In genomic region chr6:78868124-78868523, GRCh38 we compare ENCODE assay signal across 8 cellular contexts. TPM values are rescaled to one million over a fixed set of nuclear protein-coding genes. Genes with fewer than 3 reads are reported as not detected.
DNase-seq lines count a peak whose midpoint lies in the region; ATAC-seq and TF ChIP-seq lines count a peak whose summit lies in the region.

No MANE protein-coding gene starts in this region.

- H3K36me3 Mint-ChIP-seq in CD8-positive, alpha-beta T cell = peaks cover 19% of the 10 kb centered on the region
- H3K36me3 Mint-ChIP-seq in nephron progenitor cell (ENCODE audit: low read depth) = peaks cover 22% of the 10 kb centered on the region

- H3K36me3 ChIP-seq in CD8-positive, alpha-beta T cell (ENCODE audit: insufficient read depth, low read length) = no peaks in the 10 kb centered on the region

- no peak for DNase-seq in CD8-positive, alpha-beta T cell
- DNase-seq in NB4 (ENCODE audit: low read depth) (no peak), coronary artery (ENCODE audit: low spot score) (no peak), nephron progenitor cell (no peak), GDM1 (lab: John Stamatoyannopoulos, UW) (no peak)
- DNase-seq in stimulated activated CD4-positive, alpha-beta T cell treated with anti-CD3 and anti-CD28 coated beads, Interleukin-2, amount 100 ng/mL, for 48 hours = no peak

- no peak for ATAC-seq in CD8-positive, alpha-beta T cell
- no peak for ATAC-seq in GM18909 (IDR thresholded peaks at IDR 0.05; ENCODE audit: poor library complexity, unreplicated experiment)
- ATAC-seq in HG02571 (IDR thresholded peaks at IDR 0.05; ENCODE audit: unreplicated experiment) = no peak

- H3K27me3 Mint-ChIP-seq in CD8-positive, alpha-beta T cell (ENCODE audit: low read depth) = no peaks in the 10 kb centered on the region
- no peaks in the 10 kb centered on the region for H3K27me3 Mint-ChIP-seq in nephron progenitor cell (ENCODE audit: low read depth, poor library complexity)

- no peaks in the 10 kb centered on the region for H3K9me3 ChIP-seq in CD8-positive, alpha-beta T cell (ENCODE audit: low read length)

- H3K4me1 ChIP-seq in CD8-positive, alpha-beta T cell (ENCODE audit: insufficient read depth, low read length) = peaks cover 10% of the 10 kb centered on the region

- CTCF ChIA-PET in CD8-positive, alpha-beta T cell (lab: Charles Lee) = no interaction called here

- H3K4me3 Mint-ChIP-seq in CD8-positive, alpha-beta T cell = peak overlapping the region; percentile 96
- H3K4me3 Mint-ChIP-seq in nephron progenitor cell = peak overlapping the region; percentile 94

- H3K4me1 Mint-ChIP-seq in CD8-positive, alpha-beta T cell (ENCODE audit: low read depth) = peaks cover 27% of the 10 kb centered on the region
- H3K4me1 Mint-ChIP-seq in nephron progenitor cell = peaks cover 33% of the 10 kb centered on the region

- H3K27ac Mint-ChIP-seq in CD8-positive, alpha-beta T cell = peak overlapping the region; percentile 95
- peak overlapping the region; percentile 99 for H3K27ac Mint-ChIP-seq in nephron progenitor cell

- POLR2A ChIA-PET in CD8-positive, alpha-beta T cell (lab: Charles Lee) = no interaction called here

- TF ChIP-seq CTCF in CD8-positive, alpha-beta T cell (IDR thresholded peaks at IDR 0.05) = no peak
- TF ChIP-seq CTCF in NB4 (IDR thresholded peaks at IDR 0.05; ENCODE audit: low read depth, low read length) (no peak), coronary artery (IDR thresholded peaks at IDR 0.05) (no peak), nephron progenitor cell (IDR thresholded peaks at IDR 0.05) (no peak)

- peak overlapping the region; percentile 88 for H3K4me3 ChIP-seq in CD8-positive, alpha-beta T cell (ENCODE audit: low read depth, low read length)
- peak overlapping the region; percentile 95 for H3K4me3 ChIP-seq in NB4 (ENCODE audit: low read depth, low read length)
- H3K4me3 ChIP-seq in coronary artery = peak overlapping the region; percentile 92

- no peak for TF ChIP-seq POLR2A in NB4 (IDR thresholded peaks at IDR 0.05; ENCODE audit: extremely low read depth, insufficient read length)

- H3K9me3 Mint-ChIP-seq in CD8-positive, alpha-beta T cell = no peaks in the 10 kb centered on the region
- no peaks in the 10 kb centered on the region for H3K9me3 Mint-ChIP-seq in nephron progenitor cell

- peak overlapping the region; percentile 88 for H3K27ac ChIP-seq in CD8-positive, alpha-beta T cell (ENCODE audit: low read depth, low read length)
- H3K27ac ChIP-seq in coronary artery = no peak overlapping the region

- intact Hi-C loops in CD8-positive, alpha-beta T cell (cut with DNase I, micrococcal nuclease) = loop anchor here (5.0 to 10.0 kb wide), 5 partner anchors 214 to 1239 kb away; partner anchors contain the start of genes BCKDHB (in 1 of the 2) and HMGN3 (in 1 of the 2)

- H3K27me3 ChIP-seq in CD8-positive, alpha-beta T cell (ENCODE audit: insufficient read depth, low read length) = no peaks in the 10 kb centered on the region

RNA-seq across cellular contexts. Expression of gene IRAK1BP1, which starts 0.8 kb away (rescaled TPM):
- total RNA-seq in CD8-positive, alpha-beta T cell = 1 to 10 TPM; 1.0 to 1.3 TPM
